10 cellular contexts compared by ENCODE assay signal in genomic region chr1:210347112-210347511, GRCh38. TPM values are rescaled to one million over a fixed set of nuclear protein-coding genes. Genes with fewer than 3 reads are reported as not detected.
DNase-seq lines count a peak whose midpoint lies in the region; ATAC-seq, FAIRE-seq and TF ChIP-seq lines count a peak whose summit lies in the region.
"Had no signal": no experiment of that assay in that cellular context is flagged by ENCODE, and none has a peak within 500 bp of the region (broad histone marks: within the 10 kb centered on the region; RNA-seq: fewer than 3 reads in every experiment).

No MANE protein-coding gene starts in this region.

- BruUV-seq in GM12878 (replicated peaks; lab: Mats Ljungman, UMichigan), result no TSS peak

- SMC1A ChIA-PET in GM12878 (lab: Charles Lee; ENCODE audit: uncharacterized antibody, unreplicated experiment), result interaction anchor here (1.0 to 10.3 kb wide), 5 partner anchors 17 to 56 kb away, joined by 3 to 199 read pairs (median 5); partner anchors contain the start of gene HHAT

- no peaks in the 10 kb centered on the region for H4K20me1 ChIP-seq in GM12878 (ENCODE audit: control insufficient read depth, insufficient read depth)

- H3K9me3 ChIP-seq in GM12878 (replicated peaks; ENCODE audit: control insufficient read depth, insufficient read depth, low read length), result no peaks in the 10 kb centered on the region
- H3K9me3 ChIP-seq: adrenal gland had no signal

- TF ChIP-seq EP300 in GM12878 (IDR thresholded peaks at IDR 0.05; ENCODE audit: borderline replicate concordance in 1 of 2, control insufficient read depth in 1 of 2, low read depth in 2 of 2, low read length in 2 of 2), result peak; percentile 52 to 53; a peak in 1 of 4 replicates

- FAIRE-seq in GM12878 (lab: Jason Lieb, UNC) (peak; percentile 56), D721Med (lab: Jason Lieb, UNC) (no peak)
- FAIRE-seq: frontal cortex had no signal

- no peak overlapping the region for H3K9ac ChIP-seq in GM12878 (ENCODE audit: control insufficient read depth, insufficient read depth, low read length)

- CTCF ChIA-PET in GM12878 (lab: Yijun Ruan, JAX), result interaction anchor here (2.6 to 6.8 kb wide), 3 partner anchors 13 to 27 kb away, joined by 15 to 43 read pairs (median 18); no protein-coding TSS in a partner anchor

- RAD21 ChIA-PET in GM12878 (lab: Charles Lee; ENCODE audit: unreplicated experiment), result interaction anchor here (2.4 to 7.4 kb wide), 2 partner anchors 14 to 16 kb away, joined by 12 to 82 read pairs; partner anchors contain the start of gene HHAT

- TF ChIP-seq POLR2A in GM12878 (IDR thresholded peaks at IDR 0.05; ENCODE audit: low read depth, low read length), result no peak

- H3K27ac ChIP-seq in GM12878 (ENCODE audit: control insufficient read depth, insufficient read depth), result no peak overlapping the region
- H3K27ac ChIP-seq: adrenal gland had no signal

- intact Hi-C loops in GM12878 (cut with micrococcal nuclease; ENCODE audit: unreplicated experiment), result loop anchor here (2.0 kb wide), 1 partner anchor 14 kb away; no protein-coding TSS in a partner anchor

- H3K4me2 ChIP-seq in GM12878 (ENCODE audit: control insufficient read depth, insufficient read depth), result no peak overlapping the region

- ATAC-seq in GM18511 (IDR thresholded peaks at IDR 0.05; ENCODE audit: unreplicated experiment) (peak; percentile 47), HG03342 (IDR thresholded peaks at IDR 0.05; ENCODE audit: unreplicated experiment) (peak; percentile 48), GM12878 (peak; percentile 63)

- TF ChIP-seq CTCF in GM12878 (IDR thresholded peaks at IDR 0.05 in 2 of 3, conservative IDR thresholded peaks at IDR 0.05 in 1 of 3; ENCODE audit: control insufficient read depth in 2 of 3, extremely low read depth in 1 of 3, insufficient read depth in 1 of 3, low read depth in 3 of 3, low read length in 3 of 3), result no peak
- no peak for TF ChIP-seq CTCF in D721Med (IDR thresholded peaks at IDR 0.05; ENCODE audit: insufficient read depth, missing control alignments)

- WGBS in GM12878 (ENCODE audit: insufficient coverage, insufficient replicate concordance, low lambda C conversion rate, missing lambda C conversion rate), result 69% methylated on average over 1 of the region's 1 CpG

- POLR2A ChIA-PET in GM12878 (lab: Charles Lee), result interaction anchor here (3.1 to 7.0 kb wide), 3 partner anchors 14 to 49 kb away, joined by 15 to 48 read pairs (median 29); no protein-coding TSS in a partner anchor

- H2AFZ ChIP-seq in GM12878 (ENCODE audit: control insufficient read depth, low read depth, low read length), result no peak overlapping the region

- H3K27me3 ChIP-seq in GM12878 (replicated peaks in 1 of 2; ENCODE audit: control insufficient read depth in 2 of 2, insufficient read depth in 2 of 2, low read length in 1 of 2), result no peaks in the 10 kb centered on the region
- H3K27me3 ChIP-seq: adrenal gland had no signal

- DNase-seq in ACHN, result peak; percentile 20
- no peak for DNase-seq in GM12878 (ENCODE audit: low read depth, low spot score)
- DNase-seq in T-helper 9 cell, result no peak
- DNase-seq in NCI-H748 treated with DMSO at 0.1 percent for 48 hours (lab: John Stamatoyannopoulos, UW), result no peak
- DNase-seq in HCEC 1CT, result no peak
- no peak for DNase-seq in D721Med (ENCODE audit: insufficient read length, low spot score)
- DNase-seq: adrenal gland had no signal

- TF ChIP-seq RAD21 in GM12878 (IDR thresholded peaks at IDR 0.05; ENCODE audit: insufficient read depth, low read depth, low read length), result no peak

- H3K36me3 ChIP-seq in GM12878 (ENCODE audit: control insufficient read depth in 2 of 2, insufficient read depth in 2 of 2, low read length in 1 of 2), result no peaks in the 10 kb centered on the region
- H3K36me3 ChIP-seq: adrenal gland had no signal

- peaks cover 14% of the 10 kb centered on the region for H3K4me1 ChIP-seq in GM12878 (ENCODE audit: control insufficient read depth, insufficient read depth, low read length)

- in situ Hi-C loops in ACHN (cut with HindIII; ENCODE audit: low pct_ligation_motif_present, low pct_unique_long_range_greater_than_20kb, low sequenced_read_pairs) (no loop called here), GM12878 (cut with MboI) (no loop called here)

- no peak overlapping the region for H3K4me3 ChIP-seq in GM12878
- H3K4me3 ChIP-seq: adrenal gland had no signal

- no peaks in the 10 kb centered on the region for H3K79me2 ChIP-seq in GM12878 (ENCODE audit: control insufficient read depth, insufficient read depth, low read length)

TF ChIP-seq in GM12878, 131 proteins besides CTCF, POLR2A, EP300 and RAD21 (continues in another document):
- TF ChIP-seq E4F1 (IDR thresholded peaks at IDR 0.05; ENCODE audit: borderline replicate concordance, partially characterized antibody) (no peak), SUPT20H (IDR thresholded peaks at IDR 0.05; ENCODE audit: borderline replicate concordance, control insufficient read depth, low read depth, low read length) (no peak), POU2F2 (IDR thresholded peaks at IDR 0.05; ENCODE audit: borderline replicate concordance, low read depth, low read length) (no peak), ZBED1 (IDR thresholded peaks at IDR 0.05; ENCODE audit: borderline replicate concordance) (peak; percentile 61; the same call in 1 of the 2 replicates), BRCA1 (IDR thresholded peaks at IDR 0.05; ENCODE audit: low read depth, low read length) (no peak), BHLHE40 (IDR thresholded peaks at IDR 0.05; ENCODE audit: borderline replicate concordance in 1 of 2, low read depth in 2 of 2, low read length in 1 of 2) (peak in 1 of 2 experiments; percentile 58; a peak in 2 of 4 replicates), CREM (IDR thresholded peaks at IDR 0.05; ENCODE audit: low read depth) (peak; percentile 79), ZZZ3 (IDR thresholded peaks at IDR 0.05; ENCODE audit: control insufficient read depth, insufficient read length, low read depth) (no peak), RB1 (IDR thresholded peaks at IDR 0.05; ENCODE audit: borderline replicate concordance) (no peak), ZNF384 (IDR thresholded peaks at IDR 0.05; ENCODE audit: borderline replicate concordance, low read depth, low read length) (peak; percentile 24; the same call in 1 of the 2 replicates), NBN (IDR thresholded peaks at IDR 0.05) (peak; percentile 47; the same call in 1 of the 2 replicates), RUNX3 (IDR thresholded peaks at IDR 0.05; ENCODE audit: low read length) (peak; percentile 56; the same call in 1 of the 2 replicates), ESRRA (IDR thresholded peaks at IDR 0.05; ENCODE audit: low read length) (no peak)
- TF ChIP-seq, protein P1, sequence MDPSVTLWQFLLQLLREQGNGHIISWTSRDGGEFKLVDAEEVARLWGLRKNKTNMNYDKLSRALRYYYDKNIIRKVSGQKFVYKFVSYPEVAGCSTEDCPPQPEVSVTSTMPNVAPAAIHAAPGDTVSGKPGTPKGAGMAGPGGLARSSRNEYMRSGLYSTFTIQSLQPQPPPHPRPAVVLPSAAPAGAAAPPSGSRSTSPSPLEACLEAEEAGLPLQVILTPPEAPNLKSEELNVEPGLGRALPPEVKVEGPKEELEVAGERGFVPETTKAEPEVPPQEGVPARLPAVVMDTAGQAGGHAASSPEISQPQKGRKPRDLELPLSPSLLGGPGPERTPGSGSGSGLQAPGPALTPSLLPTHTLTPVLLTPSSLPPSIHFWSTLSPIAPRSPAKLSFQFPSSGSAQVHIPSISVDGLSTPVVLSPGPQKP (IDR thresholded peaks at IDR 0.05; ENCODE audit: low read depth, low read length), result no peak

RNA-seq across cellular contexts. Expression of gene HHAT, which starts 18.4 kb away (rescaled TPM):
- 165 and 172 TPM in 2 replicates for total RNA-seq in GM12878 (2013; cell fraction: nucleolus; rRNA removed)
- 3.0 and 4.0 TPM in 2 replicates for total RNA-seq in GM12878 (2014; rRNA removed)
- 2.5 and 2.6 TPM in 2 replicates for total RNA-seq in GM12878 (2014; rRNA removed; fragmentation: Illumina TruSeq; extraction: Trizol)
- total RNA-seq in GM12878 (2021), result 2.4 and 2.6 TPM in 2 replicates
- 1.5 TPM for polyA plus RNA-seq in GM12878 (2011; ENCODE audit: low read depth)
- polyA plus RNA-seq in GM12878 (2011; rRNA removed), result 37.6 and 43.1 TPM in 2 replicates
- polyA plus RNA-seq in GM12878 (2011; cell fraction: cytosol; rRNA removed), result 74.3 and 78.1 TPM in 2 replicates
- 78.1 and 83.1 TPM in 2 replicates for polyA plus RNA-seq in GM12878 (2011; cell fraction: nucleus; rRNA removed)
- 1.7 and 2.7 TPM in 2 replicates for polyA plus RNA-seq in GM12878 (2012)
- polyA plus RNA-seq in GM12878 (2014; fragmentation: Illumina TruSeq; extraction: Trizol), result 2.2 and 3.2 TPM in 2 replicates
- polyA plus RNA-seq in GM12878 (2014; fragmentation: Nextera tagmentation; extraction: Ambion mirVana), result 1 to 10 TPM; 1.2 to 1.5 TPM
- polyA plus RNA-seq in GM12878 (2014; rRNA removed), result 2.1 and 2.6 TPM in 2 replicates
- 1 to 10 TPM; 3.0 to 3.9 TPM for polyA plus RNA-seq in GM12878 (2016; fragmentation: Nextera tagmentation; extraction: Ambion mirVana)
- polyA minus RNA-seq in GM12878 (2011; rRNA and poly(A)+ RNA removed), result 139 and 172 TPM in 2 replicates
- 20.3 and 21.6 TPM in 2 replicates for polyA minus RNA-seq in GM12878 (2011; cell fraction: cytosol; rRNA and poly(A)+ RNA removed)
- 255 and 349 TPM in 2 replicates for polyA minus RNA-seq in GM12878 (2011; cell fraction: nucleus; rRNA and poly(A)+ RNA removed)
